24 cellular contexts compared by ENCODE assay signal in genomic region chr2:171735991-171736710, GRCh38.
"Had no signal": no experiment of that assay in that cellular context is flagged by ENCODE, and none has a peak within 500 bp of the region (broad histone marks: within the 10 kb centered on the region; RNA-seq: fewer than 3 reads in every experiment).

No MANE protein-coding gene starts in this region.

- DNase-seq: cerebellar nuclear complex; cortex of kidney; effector memory CD8-positive, alpha-beta T cell; hypothalamus; immature natural killer cell; islet precursor cell; kidney glomerular epithelial cell; left colon; mesendoderm; naive thymus-derived CD8-positive, alpha-beta T cell; occipital lobe; ovary; posterior cingulate gyrus; psoas muscle; retina; stimulated activated CD4-positive, alpha-beta T cell treated with anti-CD3 and anti-CD28 coated beads, Interleukin-12 subunit alpha, Interleukin-12 subunit beta, amount 100 ng/mL, for 4 hours; stimulated activated CD4-positive, alpha-beta T cell treated with anti-CD3 and anti-CD28 coated beads, Interleukin-1b, Interleukin-23, amount 100 ng/mL, for 48 hours; stimulated activated CD4-positive, alpha-beta T cell treated with anti-CD3 and anti-CD28 coated beads, Interleukin-4, amount 100 ng/mL, for 1 hour; stimulated activated CD8-positive, alpha-beta memory T cell treated with anti-CD3 and anti-CD28 coated beads, Interleukin-4, amount 100 ng/mL, for 48 hours; stimulated activated naive CD4-positive, alpha-beta T cell; stomach; testis; tibial artery had no signal

- H3K27me3 ChIP-seq: ovary, stomach, testis, tibial artery had no signal

- H3K9me3 ChIP-seq: ovary, psoas muscle, stomach, testis, tibial artery had no signal

- H3K4me2 ChIP-seq: smooth muscle cell had no signal

- H3K4me1 ChIP-seq: psoas muscle, testis, tibial artery had no signal

- H3K4me3 ChIP-seq: ovary, psoas muscle, smooth muscle cell, stomach, testis, tibial artery had no signal

- H3K36me3 ChIP-seq: ovary had no signal

- H3K27ac ChIP-seq: ovary, psoas muscle, testis, tibial artery had no signal
